Comparison of ENCODE assay signal across 32 cellular contexts in genomic region chr7:33075818-33076483, GRCh38.
"Had no signal": no experiment of that assay in that cellular context is flagged by ENCODE, and none has a peak within 500 bp of the region (broad histone marks: within the 10 kb centered on the region; RNA-seq: fewer than 3 reads in every experiment).

No MANE protein-coding gene starts in this region.

- H3K9me2 ChIP-seq: SK-N-SH had no signal

- H3K9me3 ChIP-seq: Peyer's patch, SJSA1, SK-N-SH had no signal

- H3K9ac ChIP-seq: SK-N-SH had no signal

- H3K4me3 ChIP-seq: Peyer's patch, SJSA1 had no signal

- H3K27ac Mint-ChIP-seq: activated B cell treated with CpG ODN at 0.5 μM for 24 hours; activated CD4-positive, alpha-beta memory T cell treated with anti-CD3 and anti-CD28 coated beads for 36 hours; activated naive CD8-positive, alpha-beta T cell treated with anti-CD3 and anti-CD28 coated beads for 36 hours; T-helper 1 cell treated with Interleukin-12 subunit alpha and Interleukin-12 subunit beta and Interleukin-4 antibody, amounts not matched to agents 30 μg/mL and 1 μg/mL, for 36 hours; T-helper 2 cell treated with Interferon-gamma antibody and Interleukin-4, amounts not matched to agents 5 μg/mL and 100 μg/mL, for 36 hours had no signal

- H3K36me3 ChIP-seq: brain microvascular endothelial cell, Peyer's patch, SJSA1 had no signal

- H3K4me1 ChIP-seq: Peyer's patch had no signal

- DNase-seq: activated B cell treated with CpG ODN at 0.5 μM for 24 hours; activated CD4-positive, alpha-beta memory T cell treated with anti-CD3 and anti-CD28 coated beads for 36 hours; activated CD4-positive, alpha-beta T cell treated with anti-CD3 and anti-CD28 coated beads for 4 hours; activated CD4-positive, alpha-beta T cell treated with anti-CD3 and anti-CD28 coated beads, Interleukin-2, amount 50 U/mL, for 1 hour; activated CD4-positive, CD25-positive, alpha-beta regulatory T cell treated with anti-CD3 and anti-CD28 coated beads, Interleukin-2, amount 50 U/mL, for 72 hours; activated CD8-positive, alpha-beta memory T cell treated with anti-CD3 and anti-CD28 coated beads, Interleukin-2, amount 50 U/mL, for 4 hours; activated effector memory CD4-positive, alpha-beta T cell treated with Interleukin-2 at 50 U/mL for 16 hours; activated naive CD4-positive, alpha-beta T cell treated with anti-CD3 and anti-CD28 coated beads, Interleukin-2, amount 50 U/mL, for 16 hours; activated naive CD8-positive, alpha-beta T cell treated with anti-CD3 and anti-CD28 coated beads for 36 hours; activated T-cell treated with anti-CD3 and anti-CD28 coated beads for 4 hours; activated T-cell treated with anti-CD3 and anti-CD28 coated beads, Interleukin-2, amount 50 U/mL, for 48 hours; amniotic stem cell; aorta; brain microvascular endothelial cell; central memory CD4-positive, alpha-beta T cell; Kasumi-1; KG1; NCI-H1105; NCI-H1417 treated with DMSO at 0.1 percent for 48 hours; NCI-H187 treated with DMSO at 0.1 percent for 48 hours; NCI-H2081; NCI-H2171 treated with DMSO at 0.1 percent for 48 hours; NCI-H446 treated with DMSO at 0.1 percent for 48 hours; NCI-H524; NCI-H69; Peyer's patch; RPMI8226; SHP77 treated with DMSO at 0.1 percent for 48 hours; SK-N-SH had no signal

- H3K36me3 Mint-ChIP-seq: activated CD4-positive, alpha-beta memory T cell treated with anti-CD3 and anti-CD28 coated beads for 36 hours had no signal

- H3K9me3 Mint-ChIP-seq: activated naive CD8-positive, alpha-beta T cell treated with anti-CD3 and anti-CD28 coated beads for 36 hours had no signal

- H3K4me2 ChIP-seq: SK-N-SH had no signal

- H3K4me3 Mint-ChIP-seq: activated B cell treated with CpG ODN at 0.5 μM for 24 hours; activated CD4-positive, alpha-beta memory T cell treated with anti-CD3 and anti-CD28 coated beads for 36 hours; activated naive CD8-positive, alpha-beta T cell treated with anti-CD3 and anti-CD28 coated beads for 36 hours; T-helper 1 cell treated with Interleukin-12 subunit alpha and Interleukin-12 subunit beta and Interleukin-4 antibody, amounts not matched to agents 30 μg/mL and 1 μg/mL, for 36 hours; T-helper 2 cell treated with Interferon-gamma antibody and Interleukin-4, amounts not matched to agents 5 μg/mL and 100 μg/mL, for 36 hours had no signal

- H3K27me3 ChIP-seq: brain microvascular endothelial cell, Peyer's patch, SJSA1 had no signal

- H3K27ac ChIP-seq: brain microvascular endothelial cell, Peyer's patch, SJSA1 had no signal
